ENCODE assay signal across 1 cellular context in the genomic region with DNA sequence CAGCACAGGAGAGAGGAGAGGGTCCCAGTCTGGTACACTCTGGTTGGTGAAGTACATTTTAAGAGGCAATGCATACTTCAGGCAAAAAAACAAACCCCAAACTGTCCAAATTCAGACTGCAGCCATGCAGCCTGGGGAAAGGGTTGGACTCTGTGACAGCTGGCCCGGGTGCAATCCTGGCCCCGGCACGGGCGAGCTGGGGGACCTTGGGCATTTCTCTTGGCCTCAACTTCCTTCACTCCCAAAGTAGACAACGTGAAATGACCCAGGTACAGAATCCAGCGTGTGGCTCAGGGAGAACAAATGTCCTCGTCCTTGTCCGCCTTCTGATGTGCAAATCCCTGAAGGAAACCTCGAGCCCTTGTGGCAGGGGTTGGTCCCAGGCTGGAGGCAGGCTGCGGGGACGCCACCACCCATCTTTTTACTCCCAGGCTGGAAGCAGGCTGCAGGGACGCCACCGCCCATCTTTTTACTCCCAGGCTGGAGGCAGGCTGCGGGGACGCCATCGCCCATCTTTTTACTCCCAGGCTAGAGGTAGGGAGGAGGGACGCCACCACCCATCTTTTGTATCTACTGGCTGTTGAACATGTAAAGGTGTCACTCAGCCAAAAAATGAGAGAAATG.
TF ChIP-seq lines count a peak whose summit lies in the region.

No MANE protein-coding gene starts in this region.

TF ChIP-seq in IMR-90, 13 proteins besides CTCF, POLR2A, EP300 and RAD21 (continued from another document):
- TF ChIP-seq MXI1 (IDR thresholded peaks at IDR 0.05; ENCODE audit: borderline replicate concordance, low read depth, low read length): no peak
- TF ChIP-seq RCOR1 (IDR thresholded peaks at IDR 0.05; ENCODE audit: insufficient replicate concordance, low read length): no peak
- no peak for TF ChIP-seq MAFK (IDR thresholded peaks at IDR 0.05; ENCODE audit: low read depth, low read length)
- TF ChIP-seq CEBPB (IDR thresholded peaks at IDR 0.05; ENCODE audit: low read depth, low read length): no peak
- no peak for TF ChIP-seq RFX5 (IDR thresholded peaks at IDR 0.05; ENCODE audit: low read depth, low read length)
- no peak for TF ChIP-seq CHD1 (IDR thresholded peaks at IDR 0.05; ENCODE audit: low read depth, low read length)
